ENCODE assay signal across 9 cellular contexts in the genomic region with DNA sequence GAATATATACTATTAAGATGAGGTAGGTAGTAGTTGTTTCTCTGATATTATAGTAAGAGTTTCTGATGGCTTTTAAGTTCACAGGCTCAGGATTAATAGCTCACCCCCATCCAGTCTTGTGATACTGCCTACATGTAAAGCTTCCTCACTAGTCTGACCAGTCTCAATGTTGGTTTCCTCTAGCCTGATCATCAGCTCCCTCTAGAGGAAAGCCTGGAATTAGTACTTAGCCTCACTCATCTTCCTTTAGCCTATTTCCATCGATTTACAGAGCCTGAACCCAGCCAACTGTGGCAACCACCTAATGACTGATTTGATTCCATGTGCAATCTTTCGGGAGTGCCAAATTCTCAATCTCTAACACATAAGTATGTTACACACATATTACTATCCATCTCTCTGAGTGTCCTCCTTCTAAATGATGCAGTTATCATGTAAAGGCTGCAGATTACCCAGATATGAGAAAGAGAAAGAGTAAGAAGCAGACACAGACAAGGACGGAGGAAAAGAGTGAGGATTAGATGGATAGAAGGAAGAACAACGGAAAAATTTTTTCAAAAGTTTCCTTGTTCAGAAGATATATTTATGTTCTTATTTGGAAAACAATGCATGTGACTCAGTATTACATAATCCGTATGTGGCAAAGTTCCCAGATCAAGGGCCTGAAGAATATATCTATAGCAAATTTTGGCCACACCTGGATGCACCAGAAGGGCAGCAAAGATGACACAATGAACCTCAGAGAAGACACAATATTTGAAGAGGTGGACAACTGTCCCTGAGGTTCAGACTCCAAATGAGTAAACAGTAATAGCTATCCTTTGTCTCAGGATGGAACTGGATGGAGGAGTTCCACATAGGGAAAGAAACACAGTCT.
DNase-seq lines count a peak whose midpoint lies in the region; ATAC-seq, FAIRE-seq and TF ChIP-seq lines count a peak whose summit lies in the region.
"Had no signal": no experiment of that assay in that cellular context is flagged by ENCODE, and none has a peak within 500 bp of the region (broad histone marks: within the 10 kb centered on the region; RNA-seq: fewer than 3 reads in every experiment).

No MANE protein-coding gene starts in this region.

- no peaks in the 10 kb centered on the region for H3K79me2 ChIP-seq in MM.1S (ENCODE audit: low read length)

- no peaks in the 10 kb centered on the region for H3K36me3 ChIP-seq in MM.1S (replicated peaks; ENCODE audit: insufficient read depth, low read length)
- H3K36me3 ChIP-seq in SK-N-MC (ENCODE audit: insufficient read depth, low read length), result no peaks in the 10 kb centered on the region

- H2AFZ ChIP-seq in MM.1S (ENCODE audit: low read length), result no peak overlapping the region

- peak; percentile 34; the same call in 1 of the 2 replicates for TF ChIP-seq CTCF in GM12875 (IDR thresholded peaks at IDR 0.05; ENCODE audit: borderline replicate concordance, insufficient read depth, low read depth, low read length)
- TF ChIP-seq CTCF in MM.1S (IDR thresholded peaks at IDR 0.05; ENCODE audit: low read length), result peak; percentile 42

- H3K27ac ChIP-seq in MM.1S (ENCODE audit: low read length) (no peak overlapping the region), SK-N-MC (no peak overlapping the region)

- no peaks in the 10 kb centered on the region for H3K27me3 ChIP-seq in MM.1S (replicated peaks; ENCODE audit: insufficient read depth, low read length)

- H3K9me2 ChIP-seq in MM.1S (replicated peaks; ENCODE audit: insufficient read depth, low read length), result no peaks in the 10 kb centered on the region

- no peak for FAIRE-seq in urothelium cell line (lab: Jason Lieb, UNC)

- H3K9ac ChIP-seq in MM.1S (ENCODE audit: low read length), result no peak overlapping the region
- H3K9ac ChIP-seq in SK-N-MC (ENCODE audit: insufficient read length), result no peak overlapping the region

- no peaks in the 10 kb centered on the region for H4K20me1 ChIP-seq in MM.1S (ENCODE audit: insufficient read depth, low read length)

- H3F3A ChIP-seq in MM.1S (ENCODE audit: insufficient read depth, low read length), result no peaks in the 10 kb centered on the region

- H3K4me1 ChIP-seq in MM.1S (ENCODE audit: low read length), result no peaks in the 10 kb centered on the region

- ATAC-seq in HG02798 (IDR thresholded peaks at IDR 0.05; ENCODE audit: poor library complexity, unreplicated experiment), result no peak

- H3K4me2 ChIP-seq in MM.1S (ENCODE audit: low read depth, low read length), result no peak overlapping the region

- DNase-seq in MM.1S, result peak; percentile 33
- peak; percentile 5 for DNase-seq in SK-N-MC (ENCODE audit: low read depth, low spot score)
- DNase-seq in iPS DF 4.7 (ENCODE audit: extremely low read depth, low spot score), result peak; percentile 64
- peak; percentile 32 for DNase-seq in urothelium cell line (ENCODE audit: low spot score)
- no peak for DNase-seq in activated T-cell treated with anti-CD3 and anti-CD28 coated beads for 4 hours
- DNase-seq in foreskin melanocyte, result no peak
- DNase-seq: naive B cell had no signal

- H3K9me3 ChIP-seq in MM.1S (replicated peaks; ENCODE audit: insufficient read depth, low read length) (no peaks in the 10 kb centered on the region), SK-N-MC (ENCODE audit: low read depth, low read length) (no peaks in the 10 kb centered on the region)

- no peak overlapping the region for H3K4me3 ChIP-seq in GM12875 (ENCODE audit: low read depth, low read length)
- H3K4me3 ChIP-seq in MM.1S (ENCODE audit: low read length), result no peak overlapping the region
- no peak overlapping the region for H3K4me3 ChIP-seq in SK-N-MC

Comparison
In these comparisons a context has a peak if more than half of its experiments do, and no peak if none do; other contexts are left out.
1. DNase-seq: peak in MM.1S (single experiment), SK-N-MC (single experiment), iPS DF 4.7 (single experiment) and urothelium cell line (single experiment); none in activated T-cell treated with anti-CD3 and anti-CD28 coated beads for 4 hours (single experiment) and foreskin melanocyte (single experiment).